Comparison of ENCODE assay signal across 25 cellular contexts in the genomic region with DNA sequence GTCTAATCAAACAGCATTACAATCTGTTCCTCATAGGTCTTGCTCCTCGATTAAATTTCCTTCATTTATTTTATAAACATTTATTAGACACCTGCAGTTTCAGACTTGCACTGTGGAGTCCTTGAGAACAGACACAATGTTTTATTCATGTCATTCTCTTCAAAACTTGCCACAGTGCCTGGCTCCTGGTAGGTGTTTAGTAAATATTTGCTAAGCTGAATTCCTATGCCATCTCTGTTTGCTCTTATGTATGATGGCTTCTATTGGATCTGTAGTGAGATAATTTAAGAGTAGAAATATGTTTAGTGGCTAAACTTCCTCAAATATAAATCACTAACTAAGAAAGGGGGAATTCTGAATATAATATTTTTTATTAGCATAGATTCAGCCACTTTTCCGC.
"Had no signal": no experiment of that assay in that cellular context is flagged by ENCODE, and none has a peak within 500 bp of the region (broad histone marks: within the 10 kb centered on the region; RNA-seq: fewer than 3 reads in every experiment).

No MANE protein-coding gene starts in this region.

- H3K4me3 Mint-ChIP-seq: naive thymus-derived CD8-positive, alpha-beta T cell; nephron progenitor cell; stimulated activated effector memory CD8-positive, alpha-beta T cell treated with anti-CD3 and anti-CD28 coated beads, Interleukin-12 subunit alpha, Interleukin-12 subunit beta, amount 100 ng/mL, for 72 hours; type B pancreatic cell had no signal

- H3K27me3 ChIP-seq: esophagus squamous epithelium, heart right ventricle, right atrium auricular region, sigmoid colon, testis, tibial artery had no signal

- H3K36me3 ChIP-seq: esophagus squamous epithelium, heart right ventricle, lower lobe of right lung, prostate gland, right atrium auricular region, sigmoid colon, tibial artery had no signal

- H3K4me3 ChIP-seq: coronary artery, esophagus squamous epithelium, heart right ventricle, lower lobe of right lung, prostate gland, right atrium auricular region, sigmoid colon, testis, tibial artery had no signal

- H3K9me3 ChIP-seq: esophagus squamous epithelium, lower lobe of right lung, prostate gland, sigmoid colon, testis, tibial artery had no signal

- DNase-seq: dermis blood vessel endothelial cell; effector memory CD4-positive, alpha-beta T cell; esophagus squamous epithelium; foreskin melanocyte; glutamatergic neuron; heart right ventricle; hippocampal formation; left colon; left ventricle myocardium superior; lower lobe of right lung; naive thymus-derived CD8-positive, alpha-beta T cell; nephron progenitor cell; nucleus accumbens; sigmoid colon; stimulated activated CD4-positive, alpha-beta T cell treated with anti-CD3 and anti-CD28 coated beads, Interleukin-2, amount 100 ng/mL, for 24 hours; stimulated activated CD4-positive, alpha-beta T cell treated with anti-CD3 and anti-CD28 coated beads, Interleukin-4, amount 100 ng/mL, for 24 hours; stimulated activated naive CD8-positive, alpha-beta T cell treated with anti-CD3 and anti-CD28 coated beads, Interleukin-15, Interleukin-2, amounts not matched to agents 100 U/mL and 50 U/mL, for 24 hours; substantia nigra; testis; tibial artery had no signal

- H3K27ac Mint-ChIP-seq: naive thymus-derived CD8-positive, alpha-beta T cell; nephron progenitor cell; stimulated activated effector memory CD8-positive, alpha-beta T cell treated with anti-CD3 and anti-CD28 coated beads, Interleukin-12 subunit alpha, Interleukin-12 subunit beta, amount 100 ng/mL, for 72 hours; type B pancreatic cell had no signal

- ATAC-seq: heart right ventricle; left colon; left ventricle myocardium superior; lower lobe of right lung; naive thymus-derived CD8-positive, alpha-beta T cell; stimulated activated effector memory CD8-positive, alpha-beta T cell treated with anti-CD3 and anti-CD28 coated beads, Interleukin-12 subunit alpha, Interleukin-12 subunit beta, amount 100 ng/mL, for 72 hours; stimulated activated naive CD8-positive, alpha-beta T cell treated with anti-CD3 and anti-CD28 coated beads, Interleukin-15, Interleukin-2, amounts not matched to agents 100 U/mL and 50 U/mL, for 24 hours had no signal

- H3K4me1 ChIP-seq: heart right ventricle, lower lobe of right lung, prostate gland, right atrium auricular region, sigmoid colon, testis, tibial artery had no signal

- H3K36me3 Mint-ChIP-seq: stimulated activated effector memory CD8-positive, alpha-beta T cell treated with anti-CD3 and anti-CD28 coated beads, Interleukin-12 subunit alpha, Interleukin-12 subunit beta, amount 100 ng/mL, for 72 hours; type B pancreatic cell had no signal

- H3K27ac ChIP-seq: coronary artery, esophagus squamous epithelium, heart right ventricle, lower lobe of right lung, prostate gland, right atrium auricular region, sigmoid colon, testis, tibial artery had no signal

- H3K4me1 Mint-ChIP-seq: naive thymus-derived CD8-positive, alpha-beta T cell; nephron progenitor cell; stimulated activated effector memory CD8-positive, alpha-beta T cell treated with anti-CD3 and anti-CD28 coated beads, Interleukin-12 subunit alpha, Interleukin-12 subunit beta, amount 100 ng/mL, for 72 hours had no signal
